In genomic region chr12:107131832-107132616, GRCh38 we compare ENCODE assay signal across 9 cellular contexts. TPM values are rescaled to one million over a fixed set of nuclear protein-coding genes. Genes with fewer than 3 reads are reported as not detected.
DNase-seq lines count a peak whose midpoint lies in the region; ATAC-seq and TF ChIP-seq lines count a peak whose summit lies in the region.
"Had no signal": no experiment of that assay in that cellular context is flagged by ENCODE, and none has a peak within 500 bp of the region (broad histone marks: within the 10 kb centered on the region; RNA-seq: fewer than 3 reads in every experiment).

No MANE protein-coding gene starts in this region.

- peak; percentile 97 for TF ChIP-seq RAD21 in HCT116 (IDR thresholded peaks at IDR 0.05; ENCODE audit: low read depth)

- no peak overlapping the region for H3K27ac ChIP-seq in HCT116 (ENCODE audit: low read depth, low read length)
- no peak overlapping the region for H3K27ac ChIP-seq in adrenal gland
- H3K27ac ChIP-seq in cardiac muscle cell: no peak overlapping the region
- H3K27ac ChIP-seq: SJSA1 had no signal

- H3K27me3 ChIP-seq in HCT116 (ENCODE audit: insufficient read depth, low read length) (no peaks in the 10 kb centered on the region), adrenal gland (no peaks in the 10 kb centered on the region), cardiac muscle cell (no peaks in the 10 kb centered on the region)
- H3K27me3 ChIP-seq: SJSA1 had no signal

- H3K4me1 ChIP-seq in HCT116 (ENCODE audit: control insufficient read depth in 1 of 2, insufficient read depth in 2 of 2, low read length in 2 of 2) (peaks cover 0 to 9% of the 10 kb centered on the region in 2 experiments; a peak in 2 of 4 replicates), adrenal gland (replicated peaks in 1 of 2) (no peaks in the 10 kb centered on the region), cardiac muscle cell (ENCODE audit: low read depth) (peaks cover 4% of the 10 kb centered on the region)
- H3K4me1 ChIP-seq: SJSA1 had no signal

- CTCF ChIA-PET in HCT116 (lab: Charles Lee): interaction anchor here (0.8 to 11.6 kb wide), 25 partner anchors 10 to 753 kb away, joined by 3 to 141 read pairs (median 5); a partner anchor contains a TSS

- TF ChIP-seq CTCF in HCT116 (IDR thresholded peaks at IDR 0.05 in 2 of 3, conservative IDR thresholded peaks at IDR 0.05 in 1 of 3; ENCODE audit: borderline replicate concordance in 1 of 3, insufficient read depth in 1 of 3, low read depth in 2 of 3, low read length in 2 of 3) (peak; percentile 82 to 96 (median 92)), adrenal gland (IDR thresholded peaks at IDR 0.05) (peak; percentile 44 to 86 (median 82)), cardiac muscle cell (IDR thresholded peaks at IDR 0.05; ENCODE audit: low read depth, low read length) (peak; percentile 80)

- no peak overlapping the region for H3K9ac ChIP-seq in HCT116 (ENCODE audit: low read length)

- ATAC-seq in HCT116 (peak; percentile 78), GM21526 (IDR thresholded peaks at IDR 0.05; ENCODE audit: low FRiP score, unreplicated experiment) (no peak), HG02623 (IDR thresholded peaks at IDR 0.05; ENCODE audit: unreplicated experiment) (no peak)

- H3K4me3 ChIP-seq in HCT116 (replicated peaks in 1 of 2; ENCODE audit: low read depth in 1 of 2, low read length in 2 of 2) (no peak overlapping the region), adrenal gland (no peak overlapping the region), cardiac muscle cell (no peak overlapping the region)
- H3K4me3 ChIP-seq: SJSA1 had no signal

- POLR2A ChIA-PET in HCT116 (lab: Charles Lee): no interaction called here

- 28 to 29% (median 29%) methylated on average over 10 of the region's 10 CpGs for WGBS in adrenal gland, 4 donors

- H3K9me3 ChIP-seq in HCT116 (ENCODE audit: control insufficient read depth in 1 of 2, insufficient read depth in 1 of 2, low read depth in 1 of 2, low read length in 2 of 2): no peaks in the 10 kb centered on the region
- no peaks in the 10 kb centered on the region for H3K9me3 ChIP-seq in adrenal gland (replicated peaks in 1 of 3)
- H3K9me3 ChIP-seq in cardiac muscle cell (ENCODE audit: low read depth): no peaks in the 10 kb centered on the region
- H3K9me3 ChIP-seq: SJSA1 had no signal

- no TSS peak for BruUV-seq in HCT116 (replicated peaks; lab: Mats Ljungman, UMichigan)

- H3K36me3 ChIP-seq in HCT116 (ENCODE audit: control insufficient read depth in 1 of 2, insufficient read depth in 2 of 2, low read length in 2 of 2) (no peaks in the 10 kb centered on the region), adrenal gland (replicated peaks in 1 of 2) (no peaks in the 10 kb centered on the region), cardiac muscle cell (no peaks in the 10 kb centered on the region)
- H3K36me3 ChIP-seq: SJSA1 had no signal

- intact Hi-C loops in HCT116 (cut with micrococcal nuclease) (loop anchor here (1.0 to 2.0 kb wide), 4 partner anchors 185 to 753 kb away; no protein-coding TSS in a partner anchor), adrenal gland (cut with DNase I) (loop anchor here (2.0 to 5.0 kb wide), 3 partner anchors 270 to 475 kb away; no protein-coding TSS in a partner anchor)

- peak overlapping the region; percentile 75 for H2AFZ ChIP-seq in HCT116 (ENCODE audit: low read depth, low read length, poor library complexity, severe bottlenecking)

- H4K20me1 ChIP-seq in HCT116 (ENCODE audit: insufficient read depth): no peaks in the 10 kb centered on the region

- TF ChIP-seq POLR2A in HCT116 (IDR thresholded peaks at IDR 0.05; ENCODE audit: borderline replicate concordance, extremely low read depth, insufficient read depth, insufficient read length): no peak
- TF ChIP-seq POLR2A in adrenal gland (IDR thresholded peaks at IDR 0.05): no peak

- no peaks in the 10 kb centered on the region for H3K79me2 ChIP-seq in HCT116 (ENCODE audit: insufficient read depth, low read length)

- DNase-seq in COR-L47 (lab: John Stamatoyannopoulos, UW): peak; percentile 76
- peak; percentile 44 for DNase-seq in HCT116 (ENCODE audit: low read depth, low spot score)
- DNase-seq in NCI-H510A (lab: John Stamatoyannopoulos, UW): peak; percentile 39
- DNase-seq in adrenal gland: peak in 6 of 7 donors; percentile 16 to 52 (median 28)
- DNase-seq in cardiac muscle cell (ENCODE audit: low read depth in 1 of 2, low spot score in 1 of 2): peak; percentile 71 to 79
- DNase-seq in renal cortical epithelial cell (ENCODE audit: low read depth): peak; percentile 59

- no peaks in the 10 kb centered on the region for H3K9me2 ChIP-seq in HCT116 (ENCODE audit: insufficient read depth)

- RAD21 ChIA-PET in HCT116 (lab: Charles Lee; ENCODE audit: low non-redundant PET in 1 of 2, low total read pairs in 2 of 2, uncharacterized antibody in 2 of 2, unreplicated experiment in 2 of 2): interaction anchor here (0.9 to 1.8 kb wide), 9 partner anchors 82 to 476 kb away, joined by 3 to 8 read pairs (median 5); no protein-coding TSS in a partner anchor

- peak overlapping the region; percentile 57 for H3K4me2 ChIP-seq in HCT116 (ENCODE audit: low read length)

TF ChIP-seq in HCT116, 20 proteins besides CTCF, POLR2A, EP300 and RAD21 (continues in another document):
- TF ChIP-seq POLR2AphosphoS5 (IDR thresholded peaks at IDR 0.05; ENCODE audit: low read depth, low read length) (no peak), FOSL1 (IDR thresholded peaks at IDR 0.05; ENCODE audit: low read depth) (no peak), ZNF274 (IDR thresholded peaks at IDR 0.05; ENCODE audit: low read depth, low read length) (no peak), ZBTB33 (IDR thresholded peaks at IDR 0.05; ENCODE audit: extremely low read depth, insufficient replicate concordance, low read length) (no peak), JUND (IDR thresholded peaks at IDR 0.05) (no peak), EGR1 (IDR thresholded peaks at IDR 0.05; ENCODE audit: low read depth) (no peak), ZFX (IDR thresholded peaks at IDR 0.05) (no peak), MAX (IDR thresholded peaks at IDR 0.05) (no peak), ELF1 (IDR thresholded peaks at IDR 0.05; ENCODE audit: borderline replicate concordance, low read depth) (no peak), YY1 (IDR thresholded peaks at IDR 0.05; ENCODE audit: extremely low read depth, insufficient replicate concordance, low read depth, low read length) (no peak), CEBPB (IDR thresholded peaks at IDR 0.05; ENCODE audit: low read depth) (no peak), EZH2 (IDR thresholded peaks at IDR 0.05) (no peak), SIN3A (IDR thresholded peaks at IDR 0.05; ENCODE audit: low read depth) (no peak), EZH2phosphoT487 (IDR thresholded peaks at IDR 0.05; ENCODE audit: borderline replicate concordance) (no peak), TCF7L2 (IDR thresholded peaks at IDR 0.05; ENCODE audit: borderline replicate concordance, extremely low read depth, insufficient read depth, insufficient read length) (no peak)
- TF ChIP-seq, protein P1, sequence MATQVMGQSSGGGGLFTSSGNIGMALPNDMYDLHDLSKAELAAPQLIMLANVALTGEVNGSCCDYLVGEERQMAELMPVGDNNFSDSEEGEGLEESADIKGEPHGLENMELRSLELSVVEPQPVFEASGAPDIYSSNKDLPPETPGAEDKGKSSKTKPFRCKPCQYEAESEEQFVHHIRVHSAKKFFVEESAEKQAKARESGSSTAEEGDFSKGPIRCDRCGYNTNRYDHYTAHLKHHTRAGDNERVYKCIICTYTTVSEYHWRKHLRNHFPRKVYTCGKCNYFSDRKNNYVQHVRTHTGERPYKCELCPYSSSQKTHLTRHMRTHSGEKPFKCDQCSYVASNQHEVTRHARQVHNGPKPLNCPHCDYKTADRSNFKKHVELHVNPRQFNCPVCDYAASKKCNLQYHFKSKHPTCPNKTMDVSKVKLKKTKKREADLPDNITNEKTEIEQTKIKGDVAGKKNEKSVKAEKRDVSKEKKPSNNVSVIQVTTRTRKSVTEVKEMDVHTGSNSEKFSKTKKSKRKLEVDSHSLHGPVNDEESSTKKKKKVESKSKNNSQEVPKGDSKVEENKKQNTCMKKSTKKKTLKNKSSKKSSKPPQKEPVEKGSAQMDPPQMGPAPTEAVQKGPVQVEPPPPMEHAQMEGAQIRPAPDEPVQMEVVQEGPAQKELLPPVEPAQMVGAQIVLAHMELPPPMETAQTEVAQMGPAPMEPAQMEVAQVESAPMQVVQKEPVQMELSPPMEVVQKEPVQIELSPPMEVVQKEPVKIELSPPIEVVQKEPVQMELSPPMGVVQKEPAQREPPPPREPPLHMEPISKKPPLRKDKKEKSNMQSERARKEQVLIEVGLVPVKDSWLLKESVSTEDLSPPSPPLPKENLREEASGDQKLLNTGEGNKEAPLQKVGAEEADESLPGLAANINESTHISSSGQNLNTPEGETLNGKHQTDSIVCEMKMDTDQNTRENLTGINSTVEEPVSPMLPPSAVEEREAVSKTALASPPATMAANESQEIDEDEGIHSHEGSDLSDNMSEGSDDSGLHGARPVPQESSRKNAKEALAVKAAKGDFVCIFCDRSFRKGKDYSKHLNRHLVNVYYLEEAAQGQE (IDR thresholded peaks at IDR 0.05; ENCODE audit: low read depth): no peak

RNA-seq across cellular contexts. Expression of gene CRY1, which starts 38.7 kb away (rescaled TPM):
- total RNA-seq in HCT116 (2021; ENCODE audit: unreplicated experiment) (16.3 TPM), adrenal gland (10 to 100 TPM in 7 of 8 donors, 1 to 10 TPM in 1; 8.2 to 51.5 (median 15.9) TPM), cardiac muscle cell (36.5 and 55.1 TPM in 2 replicates), renal cortical epithelial cell (18.9 and 20.9 TPM in 2 replicates)
- 5.0 and 6.6 TPM in 2 replicates for polyA plus RNA-seq in HCT116 (2012)
- polyA plus RNA-seq in adrenal gland (1 to 10 TPM; 4.7 to 9.3 (median 5.2) TPM), cardiac muscle cell (23.3 and 31.9 TPM in 2 replicates)
